22 cellular contexts compared by ENCODE assay signal in the genomic region with DNA sequence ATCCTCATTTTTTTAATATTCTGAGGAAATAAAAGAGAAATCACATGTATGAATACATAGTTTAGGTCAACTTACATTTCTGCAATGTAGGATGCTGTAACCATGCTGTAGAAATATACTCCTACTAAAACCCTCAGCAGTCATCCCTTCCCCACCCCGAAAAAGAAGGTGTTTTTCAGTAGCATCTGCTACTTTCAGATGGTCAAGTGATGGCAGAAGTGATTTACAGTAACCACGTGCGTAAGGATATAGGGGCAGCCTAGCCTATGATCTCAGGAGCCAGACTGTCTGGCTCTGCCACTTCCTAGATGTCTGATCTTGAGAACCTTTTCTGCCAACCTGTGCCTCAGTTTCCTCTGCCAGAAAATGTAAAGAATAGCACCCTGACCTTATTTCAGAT. TPM values are rescaled to one million over a fixed set of nuclear protein-coding genes. Genes with fewer than 3 reads are reported as not detected.
"Had no signal": no experiment of that assay in that cellular context is flagged by ENCODE, and none has a peak within 500 bp of the region (broad histone marks: within the 10 kb centered on the region; RNA-seq: fewer than 3 reads in every experiment).

No MANE protein-coding gene starts in this region.

- H3K36me3 ChIP-seq: colonic mucosa, esophagus squamous epithelium, gastrocnemius medialis, prostate gland, thyroid gland had no signal

- H3K9me3 ChIP-seq: colonic mucosa, esophagus squamous epithelium, gastrocnemius medialis, prostate gland, thyroid gland had no signal

- DNase-seq: activated CD4-positive, alpha-beta memory T cell treated with anti-CD3 and anti-CD28 coated beads for 36 hours; activated CD4-positive, alpha-beta T cell treated with anti-CD3 and anti-CD28 coated beads for 36 hours; activated naive CD4-positive, alpha-beta T cell treated with anti-CD3 and anti-CD28 coated beads for 36 hours; activated naive CD8-positive, alpha-beta T cell treated with anti-CD3 and anti-CD28 coated beads, Interleukin-2, amount 10 ng/mL, durations not matched to agents 7 days and 5 days; activated T-cell treated with anti-CD3 and anti-CD28 coated beads, Interleukin-2, amount 50 U/mL, for 48 hours; amygdala; colonic mucosa; endodermal cell; esophagus squamous epithelium; gastrocnemius medialis; left ventricle myocardium superior; mammary epithelial cell; natural killer cell; stimulated activated CD4-positive, alpha-beta T cell treated with anti-CD3 and anti-CD28 coated beads, Interleukin-4, amount 100 ng/mL, for 24 hours; substantia nigra; thyroid gland had no signal

- H3K9me3 Mint-ChIP-seq: activated CD4-positive, alpha-beta memory T cell treated with anti-CD3 and anti-CD28 coated beads for 36 hours; activated naive CD4-positive, alpha-beta T cell treated with anti-CD3 and anti-CD28 coated beads for 36 hours; activated naive CD8-positive, alpha-beta T cell treated with anti-CD3 and anti-CD28 coated beads, Interleukin-2, amount 10 ng/mL, durations not matched to agents 7 days and 5 days; natural killer cell; stimulated activated naive CD8-positive, alpha-beta T cell treated with anti-CD3 and anti-CD28 coated beads, Interleukin-15, Interleukin-2, amounts not matched to agents 100 ng/mL and 50 ng/mL, for 24 hours had no signal

- FAIRE-seq: bronchial epithelial cell had no signal

- H3K4me1 ChIP-seq: colonic mucosa, esophagus squamous epithelium, gastrocnemius medialis, prostate gland, thyroid gland had no signal

- H3K4me3 Mint-ChIP-seq: activated CD4-positive, alpha-beta memory T cell treated with anti-CD3 and anti-CD28 coated beads for 36 hours; activated CD4-positive, alpha-beta T cell treated with anti-CD3 and anti-CD28 coated beads for 36 hours; activated naive CD4-positive, alpha-beta T cell treated with anti-CD3 and anti-CD28 coated beads for 36 hours; activated naive CD8-positive, alpha-beta T cell treated with anti-CD3 and anti-CD28 coated beads, Interleukin-2, amount 10 ng/mL, durations not matched to agents 7 days and 5 days; endodermal cell; mesothelial cell of epicardium; natural killer cell; stimulated activated naive CD8-positive, alpha-beta T cell treated with anti-CD3 and anti-CD28 coated beads, Interleukin-15, Interleukin-2, amounts not matched to agents 100 ng/mL and 50 ng/mL, for 24 hours; WTC11 had no signal

- ATAC-seq: activated CD4-positive, alpha-beta T cell treated with anti-CD3 and anti-CD28 coated beads for 36 hours; gastrocnemius medialis; left ventricle myocardium superior; natural killer cell; WTC11 had no signal

- H3K27me3 Mint-ChIP-seq: activated CD4-positive, alpha-beta T cell treated with anti-CD3 and anti-CD28 coated beads for 36 hours had no signal

- H3K27ac Mint-ChIP-seq: activated CD4-positive, alpha-beta memory T cell treated with anti-CD3 and anti-CD28 coated beads for 36 hours; activated CD4-positive, alpha-beta T cell treated with anti-CD3 and anti-CD28 coated beads for 36 hours; activated naive CD4-positive, alpha-beta T cell treated with anti-CD3 and anti-CD28 coated beads for 36 hours; activated naive CD8-positive, alpha-beta T cell treated with anti-CD3 and anti-CD28 coated beads, Interleukin-2, amount 10 ng/mL, durations not matched to agents 7 days and 5 days; endodermal cell; mesothelial cell of epicardium; natural killer cell; stimulated activated naive CD8-positive, alpha-beta T cell treated with anti-CD3 and anti-CD28 coated beads, Interleukin-15, Interleukin-2, amounts not matched to agents 100 ng/mL and 50 ng/mL, for 24 hours; WTC11 had no signal

- H3K27me3 ChIP-seq: colonic mucosa, esophagus squamous epithelium, gastrocnemius medialis, thyroid gland had no signal

- H3K4me3 ChIP-seq: colonic mucosa, esophagus squamous epithelium, gastrocnemius medialis, prostate gland, thyroid gland had no signal

- H3K27ac ChIP-seq: colonic mucosa, esophagus squamous epithelium, gastrocnemius medialis, prostate gland, thyroid gland had no signal

- H3K4me1 Mint-ChIP-seq: activated CD4-positive, alpha-beta T cell treated with anti-CD3 and anti-CD28 coated beads for 36 hours; activated naive CD8-positive, alpha-beta T cell treated with anti-CD3 and anti-CD28 coated beads, Interleukin-2, amount 10 ng/mL, durations not matched to agents 7 days and 5 days; endodermal cell; mesothelial cell of epicardium had no signal

RNA-seq across cellular contexts. Expression of gene SYK, which starts 26.0 kb away (rescaled TPM):
- total RNA-seq: activated CD4-positive, alpha-beta memory T cell treated with anti-CD3 and anti-CD28 coated beads for 36 hours; osteoblast had no signal
